In the genomic region with DNA sequence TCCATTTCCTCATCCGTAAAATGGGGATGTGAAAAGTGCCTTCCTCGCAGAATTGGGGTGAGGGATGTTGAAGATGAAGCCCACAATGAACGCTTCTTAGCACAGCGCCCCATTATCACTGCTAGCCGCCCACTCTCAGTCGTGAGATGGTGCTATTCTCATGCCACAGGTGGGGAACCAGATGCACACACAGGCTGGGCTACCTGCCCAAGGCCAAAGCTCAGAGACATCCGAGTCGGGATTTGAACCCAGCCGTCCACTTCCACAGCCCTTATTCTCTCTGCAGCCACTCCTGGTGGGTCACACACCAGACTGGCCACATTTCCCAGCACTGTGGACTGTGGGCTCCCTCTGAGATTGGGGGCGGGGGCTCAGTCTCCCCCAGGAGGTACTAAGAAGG, we compare ENCODE assay signal across 19 cellular contexts. TPM values are rescaled to one million over a fixed set of nuclear protein-coding genes. Genes with fewer than 3 reads are reported as not detected.
A peak's percentile ranks its signal among the peaks of the same experiment; 100 is the strongest.
DNase-seq lines count a peak whose midpoint lies in the region; ATAC-seq and TF ChIP-seq lines count a peak whose summit lies in the region.
"Had no signal": no experiment of that assay in that cellular context is flagged by ENCODE, and none has a peak within 500 bp of the region (broad histone marks: within the 10 kb centered on the region; RNA-seq: fewer than 3 reads in every experiment).

No MANE protein-coding gene starts in this region.

- no peak for DNase-seq in activated T-cell treated with anti-CD3 and anti-CD28 coated beads, Interleukin-2, amount 50 U/mL, for 24 hours
- no peak for DNase-seq in activated T-cell treated with anti-CD3 and anti-CD28 coated beads, Interleukin-2, amount 50 U/mL, for 48 hours
- DNase-seq in GM23338 (ENCODE audit: low spot score) (no peak), amygdala (lab: John Stamatoyannopoulos, UW) (no peak), nucleus accumbens (lab: John Stamatoyannopoulos, UW) (no peak)
- peak in 1 of 2 donors; percentile 53 for DNase-seq in activated naive CD4-positive, alpha-beta T cell treated with anti-CD3 and anti-CD28 coated beads, Interleukin-2, amount 50 U/mL, for 72 hours (ENCODE audit: low spot score in 2 of 2)
- DNase-seq in naive thymus-derived CD4-positive, alpha-beta T cell, result no peak
- DNase-seq: ACHN; activated effector memory CD4-positive, alpha-beta T cell treated with Interleukin-2 at 50 U/mL for 16 hours; body of pancreas; NCI-H1930; NCI-H226; stimulated activated CD4-positive, alpha-beta T cell treated with anti-CD3 and anti-CD28 coated beads, Interleukin-4, amount 100 ng/mL, for 1 hour had no signal

- H3K27me3 Mint-ChIP-seq in activated T-cell treated with anti-CD3 and anti-CD28 coated beads, Interleukin-2, amount 50 U/mL, for 24 hours, result no peaks in the 10 kb centered on the region
- H3K27me3 Mint-ChIP-seq in GM23338 (ENCODE audit: insufficient read depth, low read depth, poor library complexity), result peaks cover 8% of the 10 kb centered on the region
- H3K27me3 Mint-ChIP-seq in naive thymus-derived CD4-positive, alpha-beta T cell, result no peaks in the 10 kb centered on the region
- H3K27me3 Mint-ChIP-seq: memory B cell had no signal

- H3K4me3 ChIP-seq in GM23338, result no peak overlapping the region
- peak overlapping the region; percentile 40 for H3K4me3 ChIP-seq in naive thymus-derived CD4-positive, alpha-beta T cell (ENCODE audit: low read length)
- H3K4me3 ChIP-seq: body of pancreas had no signal

- POLR2A ChIA-PET in naive thymus-derived CD4-positive, alpha-beta T cell (lab: Charles Lee), result interaction anchor here (3.0 to 69.0 kb wide), 3 partner anchors 7 to 46 kb away, joined by 34 to 2458 read pairs (median 2458); no protein-coding TSS in a partner anchor

- no peaks in the 10 kb centered on the region for H3K36me3 ChIP-seq in GM23338 (ENCODE audit: insufficient read depth)
- peaks cover 2 to 30% (median 6%) of the 10 kb centered on the region in 3 experiments for H3K36me3 ChIP-seq in naive thymus-derived CD4-positive, alpha-beta T cell (ENCODE audit: control insufficient read depth in 2 of 3, insufficient read depth in 3 of 3, low read length in 3 of 3)

- H3K4me2 ChIP-seq in GM23338, result no peak overlapping the region
- H3K4me2 ChIP-seq: KMS-11 had no signal

- H3K9me3 ChIP-seq in naive thymus-derived CD4-positive, alpha-beta T cell (ENCODE audit: control insufficient read depth in 2 of 3, low read length in 3 of 3), result no peaks in the 10 kb centered on the region
- H3K9me3 ChIP-seq: body of pancreas had no signal

- H3K27me3 ChIP-seq in GM23338 (ENCODE audit: insufficient read depth), result no peaks in the 10 kb centered on the region
- no peaks in the 10 kb centered on the region for H3K27me3 ChIP-seq in naive thymus-derived CD4-positive, alpha-beta T cell (ENCODE audit: control insufficient read depth in 2 of 2, insufficient read depth in 2 of 2, low read length in 2 of 2)
- H3K27me3 ChIP-seq: body of pancreas had no signal

- peaks cover 91% of the 10 kb centered on the region for H3K79me2 ChIP-seq in GM23338 (replicated peaks; ENCODE audit: insufficient read depth)

- peak overlapping the region; percentile 55 for H3K4me3 Mint-ChIP-seq in activated T-cell treated with anti-CD3 and anti-CD28 coated beads, Interleukin-2, amount 50 U/mL, for 24 hours
- H3K4me3 Mint-ChIP-seq in GM23338, result no peak overlapping the region
- H3K4me3 Mint-ChIP-seq in naive thymus-derived CD4-positive, alpha-beta T cell, result peak overlapping the region; percentile 79 to 94 (median 88)
- H3K4me3 Mint-ChIP-seq: memory B cell had no signal

- intact Hi-C loops in naive thymus-derived CD4-positive, alpha-beta T cell (cut with micrococcal nuclease), result loop anchor here (1.0 to 2.0 kb wide), 3 partner anchors 8 to 15 kb away; no protein-coding TSS in a partner anchor

- no peak for TF ChIP-seq POLR2A in GM18505 (IDR thresholded peaks at IDR 0.05; ENCODE audit: borderline replicate concordance, extremely low read depth, insufficient read depth, insufficient read length)

- TF ChIP-seq CTCF in GM23338 (conservative IDR thresholded peaks at IDR 0.05; ENCODE audit: low read depth in 2 of 2), result no peak

- no peak overlapping the region for H2AFZ ChIP-seq in GM23338

- 0 out of 2 replicates have a peak, but pooled peaks cover 3% of the 10 kb centered on the region for H3F3A ChIP-seq in GM23338 (replicated peaks; ENCODE audit: low read depth)

- CTCF ChIA-PET in naive thymus-derived CD4-positive, alpha-beta T cell (lab: Charles Lee), result interaction anchor here (2.0 to 3.3 kb wide), 2 partner anchors 10 to 13 kb away, joined by 8 to 13 read pairs; no protein-coding TSS in a partner anchor

- peaks cover 90% of the 10 kb centered on the region for H3K4me1 Mint-ChIP-seq in activated T-cell treated with anti-CD3 and anti-CD28 coated beads, Interleukin-2, amount 50 U/mL, for 24 hours (ENCODE audit: low read depth)
- H3K4me1 Mint-ChIP-seq in GM23338, result peaks cover 17% of the 10 kb centered on the region
- H3K4me1 Mint-ChIP-seq in naive thymus-derived CD4-positive, alpha-beta T cell, result peaks cover 70 to 99% (median 92%) of the 10 kb centered on the region in 7 donors
- H3K4me1 Mint-ChIP-seq: memory B cell had no signal

- peak overlapping the region; percentile 95 for H3K27ac Mint-ChIP-seq in activated T-cell treated with anti-CD3 and anti-CD28 coated beads, Interleukin-2, amount 50 U/mL, for 24 hours
- no peak overlapping the region for H3K27ac Mint-ChIP-seq in GM23338
- H3K27ac Mint-ChIP-seq in activated naive CD4-positive, alpha-beta T cell treated with anti-CD3 and anti-CD28 coated beads, Interleukin-2, amount 50 U/mL, for 72 hours, result peak overlapping the region; percentile 60 to 87
- H3K27ac Mint-ChIP-seq in naive thymus-derived CD4-positive, alpha-beta T cell, result peak overlapping the region; percentile 51 to 100 (median 98)
- H3K27ac Mint-ChIP-seq: memory B cell had no signal

- H3K27ac ChIP-seq in GM23338 (ENCODE audit: low read depth), result peak overlapping the region; percentile 6; the same call in 1 of the 2 replicates
- peak overlapping the region; percentile 64 for H3K27ac ChIP-seq in naive thymus-derived CD4-positive, alpha-beta T cell (ENCODE audit: low read depth, low read length)
- H3K27ac ChIP-seq: body of pancreas, C4-2B, coronary artery, KMS-11 had no signal

- H3K4me1 ChIP-seq in GM23338 (ENCODE audit: insufficient read depth), result no peaks in the 10 kb centered on the region; the same call in 1 of the 2 replicates
- H3K4me1 ChIP-seq in naive thymus-derived CD4-positive, alpha-beta T cell (ENCODE audit: control insufficient read depth in 2 of 2, insufficient read depth in 2 of 2, low read length in 2 of 2), result peaks cover 74 to 91% of the 10 kb centered on the region in 2 donors
- H3K4me1 ChIP-seq: body of pancreas had no signal

- no peak for ATAC-seq in GM23338
- peak in 1 of 2 donors; percentile 16 for ATAC-seq in activated naive CD4-positive, alpha-beta T cell treated with anti-CD3 and anti-CD28 coated beads, Interleukin-2, amount 50 U/mL, for 72 hours
- ATAC-seq in naive thymus-derived CD4-positive, alpha-beta T cell, result no peak
- no peak for ATAC-seq in GM18505 (IDR thresholded peaks at IDR 0.05; ENCODE audit: unreplicated experiment)
- ATAC-seq: body of pancreas had no signal

- H3K36me3 Mint-ChIP-seq in activated T-cell treated with anti-CD3 and anti-CD28 coated beads, Interleukin-2, amount 50 U/mL, for 24 hours (ENCODE audit: low read depth), result peaks cover 63% of the 10 kb centered on the region
- no peaks in the 10 kb centered on the region; the same call in 2 of the 3 replicates for H3K36me3 Mint-ChIP-seq in GM23338 (ENCODE audit: low read depth)
- H3K36me3 Mint-ChIP-seq in activated naive CD4-positive, alpha-beta T cell treated with anti-CD3 and anti-CD28 coated beads, Interleukin-2, amount 50 U/mL, for 72 hours, result peaks cover 5 to 46% of the 10 kb centered on the region in 2 donors
- H3K36me3 Mint-ChIP-seq in naive thymus-derived CD4-positive, alpha-beta T cell, result peaks cover 7 to 51% (median 40%) of the 10 kb centered on the region in 5 donors
- H3K36me3 Mint-ChIP-seq: memory B cell had no signal

- H4K20me1 ChIP-seq in GM23338 (replicated peaks; ENCODE audit: insufficient read depth), result peaks cover 4% of the 10 kb centered on the region; the same call in 1 of the 2 replicates

- H3K9me3 Mint-ChIP-seq in activated T-cell treated with anti-CD3 and anti-CD28 coated beads, Interleukin-2, amount 50 U/mL, for 24 hours, result no peaks in the 10 kb centered on the region
- peaks cover 2% of the 10 kb centered on the region; the same call in 1 of the 3 replicates for H3K9me3 Mint-ChIP-seq in GM23338
- H3K9me3 Mint-ChIP-seq in activated naive CD4-positive, alpha-beta T cell treated with anti-CD3 and anti-CD28 coated beads, Interleukin-2, amount 50 U/mL, for 72 hours, result no peaks in the 10 kb centered on the region
- peaks cover 0 to 11% (median 0%) of the 10 kb centered on the region in 11 donors for H3K9me3 Mint-ChIP-seq in naive thymus-derived CD4-positive, alpha-beta T cell

- no peaks in the 10 kb centered on the region for H3K9me2 ChIP-seq in GM23338 (ENCODE audit: insufficient read depth)

TF ChIP-seq in GM23338, 12 proteins besides CTCF, POLR2A, EP300 and RAD21 (continues in another document):
- TF ChIP-seq CREB1 (CRISPR knock-in tag; IDR thresholded peaks at IDR 0.05; ENCODE audit: low read depth), result no peak
- no peak for TF ChIP-seq STAT1 (IDR thresholded peaks at IDR 0.05; ENCODE audit: unreplicated experiment)
- TF ChIP-seq EZH2 (IDR thresholded peaks at IDR 0.05; ENCODE audit: low read depth, unreplicated experiment), result no peak

RNA-seq across cellular contexts. Expression of a gene that starts 55.8 kb away (rescaled TPM):
- total RNA-seq in GM23338 (2014; rRNA removed; shearing (Covaris generic)), result 5.6 and 6.7 TPM in 2 replicates
- polyA plus RNA-seq in GM23338 (2016; fragmentation: Nextera tagmentation; extraction: Ambion mirVana), result 2.4 and 2.7 TPM in 2 replicates
- total RNA-seq in activated naive CD4-positive, alpha-beta T cell treated with anti-CD3 and anti-CD28 coated beads, Interleukin-2, amount 50 U/mL, for 72 hours, result 10 to 100 TPM; 57.8 to 65.7 TPM
- 100 to 1,000 TPM in 4 of 5 experiments, 10 to 100 TPM in 1; 96.3 to 269 (median 223) TPM for total RNA-seq in naive thymus-derived CD4-positive, alpha-beta T cell
- 10 to 100 TPM; 10.9 to 11.6 TPM for polyA plus RNA-seq in naive thymus-derived CD4-positive, alpha-beta T cell
- total RNA-seq: fibroblast of villous mesenchyme had no signal
